Comparison of ENCODE assay signal across 11 cellular contexts in genomic region chrX:13194291-13195103, GRCh38.
DNase-seq lines count a peak whose midpoint lies in the region; ATAC-seq and TF ChIP-seq lines count a peak whose summit lies in the region.
"Had no signal": no experiment of that assay in that cellular context is flagged by ENCODE, and none has a peak within 500 bp of the region (broad histone marks: within the 10 kb centered on the region; RNA-seq: fewer than 3 reads in every experiment).

No MANE protein-coding gene starts in this region.

- no peaks in the 10 kb centered on the region for H3K36me3 ChIP-seq in GM06990 (ENCODE audit: control insufficient read depth, insufficient read depth, low read length)
- H3K36me3 ChIP-seq: neutrophil had no signal

- H3K27me3 ChIP-seq in GM06990 (replicated peaks; ENCODE audit: control insufficient read depth, insufficient read depth, low read length) = no peaks in the 10 kb centered on the region
- H3K27me3 ChIP-seq: neutrophil had no signal

- TF ChIP-seq CTCF in GM06990 (IDR thresholded peaks at IDR 0.05; ENCODE audit: insufficient read depth, low read length, poor library complexity, severe bottlenecking) = no peak
- TF ChIP-seq CTCF in mesothelial cell of epicardium (IDR thresholded peaks at IDR 0.05; ENCODE audit: unreplicated experiment) = no peak

- ATAC-seq in activated naive CD8-positive, alpha-beta T cell treated with anti-CD3 and anti-CD28 coated beads, Interleukin-2, amount 50 U/mL, for 24 hours = no peak

- H3K4me3 Mint-ChIP-seq in mesothelial cell of epicardium = no peak overlapping the region
- no peak overlapping the region for H3K4me3 Mint-ChIP-seq in T-helper 2 cell treated with Interferon-gamma antibody and Interleukin-4, amounts not matched to agents 5 μg/mL and 100 μg/mL, for 36 hours
- no peak overlapping the region for H3K4me3 Mint-ChIP-seq in activated naive CD8-positive, alpha-beta T cell treated with anti-CD3 and anti-CD28 coated beads, Interleukin-2, amount 50 U/mL, for 24 hours

- peaks cover 39% of the 10 kb centered on the region for H3K4me1 Mint-ChIP-seq in mesothelial cell of epicardium
- peaks cover 11% of the 10 kb centered on the region for H3K4me1 Mint-ChIP-seq in T-helper 2 cell treated with Interferon-gamma antibody and Interleukin-4, amounts not matched to agents 5 μg/mL and 100 μg/mL, for 36 hours (ENCODE audit: low read depth)
- peaks cover 4% of the 10 kb centered on the region for H3K4me1 Mint-ChIP-seq in activated naive CD8-positive, alpha-beta T cell treated with anti-CD3 and anti-CD28 coated beads, Interleukin-2, amount 50 U/mL, for 24 hours

- peaks cover 29% of the 10 kb centered on the region for H3K9me3 Mint-ChIP-seq in mesothelial cell of epicardium
- H3K9me3 Mint-ChIP-seq in T-helper 2 cell treated with Interferon-gamma antibody and Interleukin-4, amounts not matched to agents 5 μg/mL and 100 μg/mL, for 36 hours = no peaks in the 10 kb centered on the region
- no peaks in the 10 kb centered on the region for H3K9me3 Mint-ChIP-seq in activated naive CD8-positive, alpha-beta T cell treated with anti-CD3 and anti-CD28 coated beads, Interleukin-2, amount 50 U/mL, for 24 hours

- no peaks in the 10 kb centered on the region for H3K27me3 Mint-ChIP-seq in mesothelial cell of epicardium (ENCODE audit: low read depth)
- no peaks in the 10 kb centered on the region for H3K27me3 Mint-ChIP-seq in T-helper 2 cell treated with Interferon-gamma antibody and Interleukin-4, amounts not matched to agents 5 μg/mL and 100 μg/mL, for 36 hours (ENCODE audit: low read depth)
- H3K27me3 Mint-ChIP-seq in activated naive CD8-positive, alpha-beta T cell treated with anti-CD3 and anti-CD28 coated beads, Interleukin-2, amount 50 U/mL, for 24 hours = no peaks in the 10 kb centered on the region

- peak overlapping the region; percentile 67 for H3K27ac Mint-ChIP-seq in mesothelial cell of epicardium
- no peak overlapping the region for H3K27ac Mint-ChIP-seq in T-helper 2 cell treated with Interferon-gamma antibody and Interleukin-4, amounts not matched to agents 5 μg/mL and 100 μg/mL, for 36 hours
- H3K27ac Mint-ChIP-seq in activated naive CD8-positive, alpha-beta T cell treated with anti-CD3 and anti-CD28 coated beads, Interleukin-2, amount 50 U/mL, for 24 hours = no peak overlapping the region

- no peaks in the 10 kb centered on the region for H3K36me3 Mint-ChIP-seq in mesothelial cell of epicardium
- no peaks in the 10 kb centered on the region for H3K36me3 Mint-ChIP-seq in T-helper 2 cell treated with Interferon-gamma antibody and Interleukin-4, amounts not matched to agents 5 μg/mL and 100 μg/mL, for 36 hours (ENCODE audit: low read depth)
- H3K36me3 Mint-ChIP-seq in activated naive CD8-positive, alpha-beta T cell treated with anti-CD3 and anti-CD28 coated beads, Interleukin-2, amount 50 U/mL, for 24 hours (ENCODE audit: low read depth) = no peaks in the 10 kb centered on the region

- H3K4me3 ChIP-seq in GM06990 (replicated peaks; ENCODE audit: low read depth, low read length) = no peak overlapping the region

- DNase-seq in GM06990 (ENCODE audit: extremely low read depth, insufficient read length) = peak; percentile 59
- DNase-seq in NCI-H146 treated with DMSO at 0.1 percent for 48 hours (lab: John Stamatoyannopoulos, UW; ENCODE audit: unreplicated experiment) = peak; percentile 84
- DNase-seq in OCI-M1 (lab: John Stamatoyannopoulos, UW) = peak; percentile 22
- DNase-seq in mesothelial cell of epicardium (ENCODE audit: low spot score in 2 of 2, unreplicated experiment in 2 of 2) = no peak
- no peak for DNase-seq in T-helper 2 cell treated with Interferon-gamma antibody and Interleukin-4, amounts not matched to agents 5 μg/mL and 100 μg/mL, for 36 hours (ENCODE audit: low spot score)
- no peak for DNase-seq in SK-N-DZ (ENCODE audit: low spot score)
- no peak for DNase-seq in pons (ENCODE audit: low spot score)
- no peak for DNase-seq in activated naive CD8-positive, alpha-beta T cell treated with anti-CD3 and anti-CD28 coated beads, Interleukin-2, amount 50 U/mL, for 24 hours
- DNase-seq: activated gamma-delta T cell, Caco-2 had no signal

Comparison
In these comparisons a context has a peak if more than half of its experiments do, and no peak if none do; other contexts are left out.
1. DNase-seq: peak in GM06990 (single experiment), NCI-H146 treated with DMSO at 0.1 percent for 48 hours (single experiment) and OCI-M1 (single experiment); none in mesothelial cell of epicardium (0 of 2), T-helper 2 cell treated with Interferon-gamma antibody and Interleukin-4, amounts not matched to agents 5 μg/mL and 100 μg/mL, for 36 hours (single experiment), SK-N-DZ (single experiment), pons (single experiment) and activated naive CD8-positive, alpha-beta T cell treated with anti-CD3 and anti-CD28 coated beads, Interleukin-2, amount 50 U/mL, for 24 hours (single experiment).